Comparison of ENCODE assay signal across 8 cellular contexts in genomic region chr17:41917192-41917591, GRCh38. TPM values are rescaled to one million over a fixed set of nuclear protein-coding genes. Genes with fewer than 3 reads are reported as not detected.
DNase-seq lines count a peak whose midpoint lies in the region; ATAC-seq and TF ChIP-seq lines count a peak whose summit lies in the region.

No MANE protein-coding gene starts in this region.

- TF ChIP-seq CTCF in cardiac fibroblast (IDR thresholded peaks at IDR 0.05; ENCODE audit: low read depth, low read length) (no peak), mesothelial cell of epicardium (IDR thresholded peaks at IDR 0.05; ENCODE audit: unreplicated experiment) (no peak)

- no peaks in the 10 kb centered on the region for H3K27me3 ChIP-seq in BLaER1 treated with 17β-estradiol and CSF1 and Interleukin-3, amounts not matched to agents 10 nM and 100 nM
- no peaks in the 10 kb centered on the region for H3K27me3 ChIP-seq in Karpas-422 (ENCODE audit: low read length)

- peaks cover 66% of the 10 kb centered on the region for H3K79me2 ChIP-seq in Karpas-422 (ENCODE audit: low read length)

- DNase-seq in Karpas-422 (no peak), cardiac fibroblast (ENCODE audit: low read depth in 2 of 2) (peak; percentile 65 to 76), mesothelial cell of epicardium (ENCODE audit: low spot score in 2 of 2, unreplicated experiment in 2 of 2) (no peak), NCI-H1092 (lab: John Stamatoyannopoulos, UW) (no peak), GOT3 (lab: John Stamatoyannopoulos, UW) (no peak)
- DNase-seq in stimulated activated CD8-positive, alpha-beta memory T cell treated with anti-CD3 and anti-CD28 coated beads, Interleukin-4, amount 100 ng/mL, for 48 hours: no peak

- H3K9ac ChIP-seq in BLaER1 treated with 17β-estradiol and CSF1 and Interleukin-3, amounts not matched to agents 10 nM and 100 nM: peak overlapping the region; percentile 88 to 98 (median 93)
- peak overlapping the region; percentile 100 for H3K9ac ChIP-seq in Karpas-422 (ENCODE audit: low read length)

- no peak for ATAC-seq in GM21447 (IDR thresholded peaks at IDR 0.05; ENCODE audit: unreplicated experiment)

- H3K36me3 ChIP-seq in BLaER1 treated with 17β-estradiol and CSF1 and Interleukin-3, amounts not matched to agents 10 nM and 100 nM: peaks cover 23 to 48% (median 41%) of the 10 kb centered on the region in 11 experiments
- peaks cover 20% of the 10 kb centered on the region for H3K36me3 ChIP-seq in Karpas-422 (ENCODE audit: insufficient read depth, low read length)

- H3K4me1 ChIP-seq in BLaER1 treated with 17β-estradiol and CSF1 and Interleukin-3, amounts not matched to agents 10 nM and 100 nM: peaks cover 45 to 72% (median 70%) of the 10 kb centered on the region in 10 experiments
- H3K4me1 ChIP-seq in Karpas-422 (ENCODE audit: low read length): peaks cover 47% of the 10 kb centered on the region

- H3K9me3 ChIP-seq in BLaER1 treated with 17β-estradiol and CSF1 and Interleukin-3, amounts not matched to agents 10 nM and 100 nM (replicated peaks in 1 of 11): no peaks in the 10 kb centered on the region
- no peaks in the 10 kb centered on the region for H3K9me3 ChIP-seq in Karpas-422 (ENCODE audit: low read length)

- H3K4me3 Mint-ChIP-seq in mesothelial cell of epicardium: peak overlapping the region; percentile 91

- H3K27ac ChIP-seq in BLaER1 treated with 17β-estradiol and CSF1 and Interleukin-3, amounts not matched to agents 10 nM and 100 nM: peak overlapping the region in 3 of 11 experiments; percentile 89 to 96 (median 92); a peak in 6 of 22 replicates
- H3K27ac ChIP-seq in Karpas-422 (ENCODE audit: low read length): peak overlapping the region; percentile 76

- H3K9me2 ChIP-seq in Karpas-422 (replicated peaks; ENCODE audit: insufficient read depth, low read length): no peaks in the 10 kb centered on the region

- H2AFZ ChIP-seq in Karpas-422 (ENCODE audit: low read length): no peak overlapping the region

- H3K4me1 Mint-ChIP-seq in mesothelial cell of epicardium: peaks cover 42% of the 10 kb centered on the region

- H3K36me3 Mint-ChIP-seq in mesothelial cell of epicardium: peaks cover 10% of the 10 kb centered on the region

- H3K4me2 ChIP-seq in BLaER1 treated with 17β-estradiol and CSF1 and Interleukin-3, amounts not matched to agents 10 nM and 100 nM: peak overlapping the region; percentile 90 to 97 (median 94)
- H3K4me2 ChIP-seq in Karpas-422 (ENCODE audit: low read depth, low read length, poor library complexity, severe bottlenecking): peak overlapping the region; percentile 90

- no peaks in the 10 kb centered on the region for H3K27me3 Mint-ChIP-seq in mesothelial cell of epicardium (ENCODE audit: low read depth)

- H3K27ac Mint-ChIP-seq in mesothelial cell of epicardium: peak overlapping the region; percentile 77

- H3K9me3 Mint-ChIP-seq in mesothelial cell of epicardium: no peaks in the 10 kb centered on the region

- peaks cover 45 to 64% (median 61%) of the 10 kb centered on the region in 11 experiments; a peak in 21 of 22 replicates for H4K20me1 ChIP-seq in BLaER1 treated with 17β-estradiol and CSF1 and Interleukin-3, amounts not matched to agents 10 nM and 100 nM
- peaks cover 56% of the 10 kb centered on the region for H4K20me1 ChIP-seq in Karpas-422 (ENCODE audit: insufficient read depth, low read depth, low read length)

- H3K4me3 ChIP-seq in BLaER1 treated with 17β-estradiol and CSF1 and Interleukin-3, amounts not matched to agents 10 nM and 100 nM: peak overlapping the region; percentile 89 to 98 (median 94)
- H3K4me3 ChIP-seq in Karpas-422 (ENCODE audit: low read length): peak overlapping the region; percentile 99
- peak overlapping the region; percentile 97 to 100 for H3K4me3 ChIP-seq in cardiac fibroblast (replicated peaks in 1 of 2; ENCODE audit: low read depth in 2 of 2, low read length in 2 of 2)

RNA-seq across cellular contexts. Expression of gene ACLY, which starts 1.6 kb away (rescaled TPM):
- total RNA-seq in Karpas-422 (2014; rRNA removed; shearing (Covaris generic); ENCODE audit: low replicate concordance): 173 and 212 TPM in 2 replicates
- 126 to 133 TPM (median 130 TPM) in 3 replicates for total RNA-seq in mesothelial cell of epicardium

RNA-seq across cellular contexts. Expression of gene ODAD4, which starts 13.2 kb away (rescaled TPM):
- total RNA-seq in Karpas-422 (2014; rRNA removed; shearing (Covaris generic); ENCODE audit: low replicate concordance): 0.67 and 1.0 TPM in 2 replicates
- total RNA-seq in mesothelial cell of epicardium: 1.3 to 2.1 TPM (median 1.7 TPM) in 3 replicates

RNA-seq across cellular contexts. Expression of gene CNP, which starts 49.4 kb away (rescaled TPM):
- 41.3 and 79.1 TPM in 2 replicates for total RNA-seq in Karpas-422 (2014; rRNA removed; shearing (Covaris generic); ENCODE audit: low replicate concordance)
- 67.6 to 70.2 TPM (median 68.1 TPM) in 3 replicates for total RNA-seq in mesothelial cell of epicardium

RNA-seq across cellular contexts. Expression of gene KLHL11, which starts 52.0 kb away (rescaled TPM):
- 14.3 and 19.0 TPM in 2 replicates for total RNA-seq in Karpas-422 (2014; rRNA removed; shearing (Covaris generic); ENCODE audit: low replicate concordance)
- 21.4 to 22.1 TPM (median 21.9 TPM) in 3 replicates for total RNA-seq in mesothelial cell of epicardium

Comparison
In these comparisons a context has a peak if more than half of its experiments do, and no peak if none do; other contexts are left out.
1. DNase-seq: peak in cardiac fibroblast (2 of 2); none in Karpas-422 (single experiment), mesothelial cell of epicardium (0 of 2), NCI-H1092 (single experiment), stimulated activated CD8-positive, alpha-beta memory T cell treated with anti-CD3 and anti-CD28 coated beads, Interleukin-4, amount 100 ng/mL, for 48 hours (single experiment) and GOT3 (single experiment).
2. Peak in every context shown above with its lines, with median percentiles within 50 percentile points of each other: H3K4me3 ChIP-seq.